Comparison of ENCODE assay signal across 1 cellular context in genomic region chr21:45421071-45421845, GRCh38.
TF ChIP-seq lines count a peak whose summit lies in the region.

No MANE protein-coding gene starts in this region.

TF ChIP-seq in WTC11, 78 proteins besides CTCF, POLR2A, EP300 and RAD21 (continued from another document):
- no peak for TF ChIP-seq ATF3 (CRISPR knock-in tag; conservative IDR thresholded peaks at IDR 0.05)
